ENCODE assay signal across 11 cellular contexts in genomic region chr6:34341481-34341971, GRCh38. TPM values are rescaled to one million over a fixed set of nuclear protein-coding genes. Genes with fewer than 3 reads are reported as not detected.
DNase-seq lines count a peak whose midpoint lies in the region; ATAC-seq and TF ChIP-seq lines count a peak whose summit lies in the region.
"Had no signal": no experiment of that assay in that cellular context is flagged by ENCODE, and none has a peak within 500 bp of the region (broad histone marks: within the 10 kb centered on the region; RNA-seq: fewer than 3 reads in every experiment).

No MANE protein-coding gene starts in this region.

- peaks cover 41% of the 10 kb centered on the region for H3K4me1 Mint-ChIP-seq in osteocyte (ENCODE audit: unreplicated experiment)

- H3K9me3 ChIP-seq in SK-N-SH (no peaks in the 10 kb centered on the region), prostate gland (no peaks in the 10 kb centered on the region)

- peaks cover 10% of the 10 kb centered on the region for H3K36me3 Mint-ChIP-seq in osteocyte (ENCODE audit: unreplicated experiment)

- intact Hi-C loops in prostate gland (cut with DNase I) = no loop called here

- H3F3A ChIP-seq in SK-N-SH (replicated peaks; ENCODE audit: insufficient read depth) = peaks cover 6% of the 10 kb centered on the region

- peaks cover 37% of the 10 kb centered on the region for H4K20me1 ChIP-seq in SK-N-SH (ENCODE audit: insufficient read depth)

- H2AFZ ChIP-seq in SK-N-SH (ENCODE audit: low read depth) = no peak overlapping the region

- 82% methylated on average over 8 of the region's 8 CpGs for WGBS in SK-N-SH (ENCODE audit: low lambda C conversion rate)
- WGBS in prostate gland = 18% methylated on average over 8 of the region's 8 CpGs

- no peaks in the 10 kb centered on the region for H3K9me3 Mint-ChIP-seq in osteocyte (ENCODE audit: unreplicated experiment)
- H3K9me3 Mint-ChIP-seq: CD4-positive, alpha-beta memory T cell had no signal

- CTCF ChIA-PET in SK-N-SH (lab: Yijun Ruan, JAX) = no interaction called here

- H3K27me3 ChIP-seq in SK-N-SH (ENCODE audit: insufficient read depth) = no peaks in the 10 kb centered on the region
- H3K27me3 ChIP-seq in prostate gland (replicated peaks; ENCODE audit: insufficient read depth) = no peaks in the 10 kb centered on the region

- H3K27me3 Mint-ChIP-seq in osteocyte (ENCODE audit: unreplicated experiment) = no peaks in the 10 kb centered on the region
- H3K27me3 Mint-ChIP-seq: CD4-positive, alpha-beta memory T cell had no signal

- ATAC-seq in GM21528 (IDR thresholded peaks at IDR 0.05; ENCODE audit: low FRiP score, unreplicated experiment) = no peak

- DNase-seq in COLO829 (ENCODE audit: low spot score) (peak; percentile 27), SK-N-SH (no peak), foreskin fibroblast (peak; percentile 30 to 50), prostate gland (ENCODE audit: low spot score) (peak; percentile 18), osteocyte (ENCODE audit: extremely low spot score, unreplicated experiment) (no peak)
- no peak for DNase-seq in activated CD4-positive, alpha-beta T cell treated with anti-CD3 and anti-CD28 coated beads for 4 hours
- DNase-seq in stimulated activated CD4-positive, alpha-beta T cell treated with anti-CD3 and anti-CD28 coated beads, Interleukin-1b, Interleukin-23, amount 100 ng/mL, for 48 hours = no peak
- DNase-seq: CD4-positive, alpha-beta memory T cell; NCI-H1417 had no signal

- peak overlapping the region in 1 of 2 experiments; percentile 8; a peak in 1 of 4 replicates for H3K27ac ChIP-seq in SK-N-SH (ENCODE audit: low read depth in 2 of 2, low read length in 1 of 2)
- peak overlapping the region in 1 of 2 donors; percentile 39 for H3K27ac ChIP-seq in prostate gland

- no peak for TF ChIP-seq POLR2A in prostate gland (IDR thresholded peaks at IDR 0.05)

- H3K9me2 ChIP-seq in SK-N-SH = no peaks in the 10 kb centered on the region

- H3K36me3 ChIP-seq in SK-N-SH (replicated peaks in 1 of 2; ENCODE audit: control insufficient read depth in 1 of 2, insufficient read depth in 2 of 2, low read length in 1 of 2) (peaks cover 6 to 16% of the 10 kb centered on the region in 2 experiments), prostate gland (no peaks in the 10 kb centered on the region)

- no peak overlapping the region for H3K4me2 ChIP-seq in SK-N-SH

- TF ChIP-seq EP300 in SK-N-SH (IDR thresholded peaks at IDR 0.05; ENCODE audit: borderline replicate concordance in 1 of 2, low read depth in 1 of 2, low read length in 1 of 2) = no peak

- peaks cover 54% of the 10 kb centered on the region for H3K79me2 ChIP-seq in SK-N-SH (ENCODE audit: insufficient read depth)

- no peak overlapping the region for H3K4me3 Mint-ChIP-seq in osteocyte (ENCODE audit: unreplicated experiment)
- H3K4me3 Mint-ChIP-seq: CD4-positive, alpha-beta memory T cell; mesothelial cell of epicardium had no signal

- H3K4me1 ChIP-seq in SK-N-SH (ENCODE audit: control insufficient read depth in 1 of 2, insufficient read depth in 2 of 2, low read depth in 1 of 2, low read length in 1 of 2) = peaks cover 9 to 17% of the 10 kb centered on the region in 2 experiments; a peak in 3 of 4 replicates
- peaks cover 4% of the 10 kb centered on the region for H3K4me1 ChIP-seq in prostate gland (replicated peaks)

- no peak for TF ChIP-seq RAD21 in SK-N-SH (IDR thresholded peaks at IDR 0.05; ENCODE audit: low read length)

- POLR2A ChIA-PET in SK-N-SH (lab: Yijun Ruan, JAX) = no interaction called here

- H3K4me3 ChIP-seq in SK-N-SH (ENCODE audit: low read depth in 2 of 2, low read length in 1 of 2) = no peak overlapping the region
- H3K4me3 ChIP-seq in foreskin fibroblast (ENCODE audit: low read depth in 1 of 2, low read length in 2 of 2) = no peak overlapping the region
- H3K4me3 ChIP-seq in prostate gland = no peak overlapping the region

- no peak overlapping the region for H3K27ac Mint-ChIP-seq in osteocyte (ENCODE audit: unreplicated experiment)
- H3K27ac Mint-ChIP-seq: mesothelial cell of epicardium had no signal

- TF ChIP-seq CTCF in SK-N-SH (IDR thresholded peaks at IDR 0.05) (no peak), foreskin fibroblast (IDR thresholded peaks at IDR 0.05; ENCODE audit: low read depth, low read length) (no peak), prostate gland (IDR thresholded peaks at IDR 0.05) (no peak), osteocyte (IDR thresholded peaks at IDR 0.05) (no peak)

- no peak overlapping the region for H3K9ac ChIP-seq in SK-N-SH

TF ChIP-seq in SK-N-SH, 30 proteins besides CTCF, POLR2A, EP300 and RAD21:
- TF ChIP-seq FOSL2 (IDR thresholded peaks at IDR 0.05; ENCODE audit: borderline replicate concordance, low read depth) = 0 out of 2 replicates have a peak, but pooled peaks have one; percentile 26
- no peak for TF ChIP-seq SMC3 (IDR thresholded peaks at IDR 0.05; ENCODE audit: low read depth, low read length)

RNA-seq across cellular contexts. Expression of gene NUDT3, which starts 50.9 kb away (rescaled TPM):
- polyA plus RNA-seq in SK-N-SH (2012; rRNA removed) = 11.9 and 14.4 TPM in 2 replicates
- polyA plus RNA-seq in SK-N-SH (2012; cell fraction: cytosol; rRNA removed) = 15.2 and 15.8 TPM in 2 replicates
- 9.5 and 14.0 TPM in 2 replicates for polyA plus RNA-seq in SK-N-SH (2012; cell fraction: nucleus; rRNA removed)
- 10 to 100 TPM; 28.9 to 30.8 TPM for total RNA-seq in prostate gland
- 32.0 and 33.1 TPM in 2 replicates for total RNA-seq in osteocyte

Comparison
In these comparisons a context has a peak if more than half of its experiments do, and no peak if none do; other contexts are left out.
1. DNase-seq: peak in COLO829 (single experiment), foreskin fibroblast (2 of 2) and prostate gland (single experiment); none in SK-N-SH (single experiment), activated CD4-positive, alpha-beta T cell treated with anti-CD3 and anti-CD28 coated beads for 4 hours (0 of 2), osteocyte (single experiment) and stimulated activated CD4-positive, alpha-beta T cell treated with anti-CD3 and anti-CD28 coated beads, Interleukin-1b, Interleukin-23, amount 100 ng/mL, for 48 hours (single experiment).